In genomic region chr14:64522591-64523355, GRCh38 we compare ENCODE assay signal across 35 cellular contexts. TPM values are rescaled to one million over a fixed set of nuclear protein-coding genes. Genes with fewer than 3 reads are reported as not detected.
DNase-seq lines count a peak whose midpoint lies in the region; ATAC-seq, FAIRE-seq and TF ChIP-seq lines count a peak whose summit lies in the region.
"Had no signal": no experiment of that assay in that cellular context is flagged by ENCODE, and none has a peak within 500 bp of the region (broad histone marks: within the 10 kb centered on the region; RNA-seq: fewer than 3 reads in every experiment).

No MANE protein-coding gene starts in this region.

- H3K79me2 ChIP-seq in KMS-11 (ENCODE audit: insufficient read depth, low read depth) (peaks cover 62% of the 10 kb centered on the region), GM12878 (ENCODE audit: control insufficient read depth, insufficient read depth, low read length) (peaks cover 41% of the 10 kb centered on the region)

- in situ Hi-C loops in GM12878 (cut with MboI), result no loop called here

- H3K27me3 ChIP-seq in CD4-positive, CD25-positive, alpha-beta regulatory T cell (ENCODE audit: control insufficient read depth, insufficient read depth, low read length), result no peaks in the 10 kb centered on the region
- H3K27me3 ChIP-seq in KMS-11 (ENCODE audit: insufficient read depth, low read depth) (no peaks in the 10 kb centered on the region), GM12878 (replicated peaks in 1 of 2; ENCODE audit: control insufficient read depth in 2 of 2, insufficient read depth in 2 of 2, low read length in 1 of 2) (no peaks in the 10 kb centered on the region)
- H3K27me3 ChIP-seq: esophagus muscularis mucosa, foreskin keratinocyte, neural progenitor cell, pancreas, SJCRH30, stomach, thyroid gland, vagina had no signal

- peaks cover 23 to 37% (median 27%) of the 10 kb centered on the region in 4 donors for H3K4me1 Mint-ChIP-seq in CD4-positive, CD25-positive, alpha-beta regulatory T cell
- H3K4me1 Mint-ChIP-seq: neural progenitor cell had no signal

- peaks cover 19% of the 10 kb centered on the region for H3K4me1 ChIP-seq in CD4-positive, CD25-positive, alpha-beta regulatory T cell (ENCODE audit: control insufficient read depth, insufficient read depth, low read length, poor library complexity, severe bottlenecking)
- H3K4me1 ChIP-seq in KMS-11 (ENCODE audit: low read depth, poor library complexity, severe bottlenecking), result peaks cover 82% of the 10 kb centered on the region
- no peaks in the 10 kb centered on the region for H3K4me1 ChIP-seq in GM12878 (ENCODE audit: control insufficient read depth, insufficient read depth, low read length)
- H3K4me1 ChIP-seq: foreskin keratinocyte, neural progenitor cell, pancreas, SJCRH30 had no signal

- H3K27ac Mint-ChIP-seq in CD4-positive, CD25-positive, alpha-beta regulatory T cell, result no peak overlapping the region
- H3K27ac Mint-ChIP-seq: CD4-positive, alpha-beta memory T cell; dendritic cell treated with granulocyte-macrophage colony-stimulating factor and Interleukin-4, amounts not matched to agents 40 ng/mL and 50 ng/mL, for 4 days; neural progenitor cell had no signal

- peak overlapping the region; percentile 56 for H3K9ac ChIP-seq in KMS-11
- no peak overlapping the region for H3K9ac ChIP-seq in GM12878 (ENCODE audit: control insufficient read depth, insufficient read depth, low read length)
- H3K9ac ChIP-seq: GM23248, neural progenitor cell had no signal

- WGBS in GM12878 (ENCODE audit: insufficient coverage, insufficient replicate concordance, low lambda C conversion rate, missing lambda C conversion rate), result 82% methylated on average over 9 of the region's 9 CpGs

- H4K20me1 ChIP-seq in KMS-11 (ENCODE audit: insufficient read depth) (no peaks in the 10 kb centered on the region), GM12878 (ENCODE audit: control insufficient read depth, insufficient read depth) (no peaks in the 10 kb centered on the region)

- TF ChIP-seq EP300 in GM12878 (IDR thresholded peaks at IDR 0.05; ENCODE audit: borderline replicate concordance in 1 of 2, control insufficient read depth in 1 of 2, low read depth in 2 of 2, low read length in 2 of 2), result no peak

- CTCF ChIA-PET in GM12878 (lab: Yijun Ruan, JAX), result interaction anchor here (1.5 to 5.4 kb wide), 6 partner anchors 12 to 219 kb away, joined by 3 to 37 read pairs (median 4); no protein-coding TSS in a partner anchor

- no peak for ATAC-seq in CD4-positive, CD25-positive, alpha-beta regulatory T cell (ENCODE audit: low read depth in 2 of 2)
- ATAC-seq in GM12878, result no peak; the same call in 1 of the 3 replicates
- ATAC-seq: foreskin keratinocyte, left ventricle myocardium superior, pancreas had no signal

- TSS peak; percentile 50 for BruUV-seq in GM12878 (replicated peaks; lab: Mats Ljungman, UMichigan)

- H3K27me3 Mint-ChIP-seq in CD4-positive, CD25-positive, alpha-beta regulatory T cell, result no peaks in the 10 kb centered on the region
- H3K27me3 Mint-ChIP-seq: CD4-positive, alpha-beta memory T cell; central memory CD8-positive, alpha-beta T cell; dendritic cell treated with granulocyte-macrophage colony-stimulating factor and Interleukin-4, amounts not matched to agents 40 ng/mL and 50 ng/mL, for 4 days had no signal

- no peaks in the 10 kb centered on the region for H3K9me3 Mint-ChIP-seq in CD4-positive, CD25-positive, alpha-beta regulatory T cell
- H3K9me3 Mint-ChIP-seq: CD4-positive, alpha-beta memory T cell; central memory CD8-positive, alpha-beta T cell; dendritic cell treated with granulocyte-macrophage colony-stimulating factor and Interleukin-4, amounts not matched to agents 40 ng/mL and 50 ng/mL, for 4 days; neural progenitor cell had no signal

- H3K27ac ChIP-seq in CD4-positive, CD25-positive, alpha-beta regulatory T cell (ENCODE audit: insufficient read depth, low read length, poor library complexity, severe bottlenecking), result peak overlapping the region; percentile 5
- H3K27ac ChIP-seq in KMS-11, result peak overlapping the region; percentile 88
- H3K27ac ChIP-seq in GM12878 (ENCODE audit: control insufficient read depth, insufficient read depth), result no peak overlapping the region
- H3K27ac ChIP-seq: esophagus muscularis mucosa, foreskin keratinocyte, GM23248, neural progenitor cell, pancreas, SJCRH30, stomach, thyroid gland, vagina, VCaP had no signal

- H2AFZ ChIP-seq in KMS-11 (ENCODE audit: low read depth) (no peak overlapping the region), GM12878 (ENCODE audit: control insufficient read depth, low read depth, low read length) (no peak overlapping the region)
- H2AFZ ChIP-seq: GM23248, neural progenitor cell had no signal

- H3K36me3 Mint-ChIP-seq in CD4-positive, CD25-positive, alpha-beta regulatory T cell, result peaks cover 9% of the 10 kb centered on the region

- H3K4me3 Mint-ChIP-seq in CD4-positive, CD25-positive, alpha-beta regulatory T cell, result no peak overlapping the region
- H3K4me3 Mint-ChIP-seq: CD4-positive, alpha-beta memory T cell; central memory CD8-positive, alpha-beta T cell; dendritic cell treated with granulocyte-macrophage colony-stimulating factor and Interleukin-4, amounts not matched to agents 40 ng/mL and 50 ng/mL, for 4 days; neural progenitor cell had no signal

- TF ChIP-seq POLR2A in GM12878 (IDR thresholded peaks at IDR 0.05; ENCODE audit: low read depth, low read length), result no peak

- intact Hi-C loops in GM12878 (cut with micrococcal nuclease; ENCODE audit: unreplicated experiment), result no loop called here

- RAD21 ChIA-PET in GM12878 (lab: Charles Lee; ENCODE audit: unreplicated experiment), result no interaction called here

- no peak for TF ChIP-seq RAD21 in GM12878 (IDR thresholded peaks at IDR 0.05; ENCODE audit: insufficient read depth, low read depth, low read length)

- SMC1A ChIA-PET in GM12878 (lab: Charles Lee; ENCODE audit: uncharacterized antibody, unreplicated experiment), result interaction anchor here (0.8 to 2.6 kb wide), 6 partner anchors 8 to 25 kb away, joined by 3 to 14 read pairs (median 8); no protein-coding TSS in a partner anchor

- TF ChIP-seq CTCF in KMS-11 (conservative IDR thresholded peaks at IDR 0.05; ENCODE audit: low read depth, low read length), result no peak
- TF ChIP-seq CTCF in GM12878 (IDR thresholded peaks at IDR 0.05 in 2 of 3, conservative IDR thresholded peaks at IDR 0.05 in 1 of 3; ENCODE audit: control insufficient read depth in 2 of 3, extremely low read depth in 1 of 3, insufficient read depth in 1 of 3, low read depth in 3 of 3, low read length in 3 of 3), result no peak
- no peak for TF ChIP-seq CTCF in GM20000 (IDR thresholded peaks at IDR 0.05; ENCODE audit: extremely low read depth, missing control alignments)

- H3K9me3 ChIP-seq in CD4-positive, CD25-positive, alpha-beta regulatory T cell (ENCODE audit: control insufficient read depth in 2 of 2, low read length in 2 of 2), result no peaks in the 10 kb centered on the region
- H3K9me3 ChIP-seq in GM12878 (replicated peaks; ENCODE audit: control insufficient read depth, insufficient read depth, low read length), result no peaks in the 10 kb centered on the region
- H3K9me3 ChIP-seq: esophagus muscularis mucosa, pancreas, SJCRH30, stomach, thyroid gland, vagina had no signal

- POLR2A ChIA-PET in GM12878 (lab: Charles Lee), result interaction anchor here (0.6 kb wide), 1 partner anchor 17 kb away, joined by 3 read pairs; no protein-coding TSS in a partner anchor

- no peak for FAIRE-seq in GM12878 (lab: Jason Lieb, UNC)
- FAIRE-seq: small intestine had no signal

- peak overlapping the region; percentile 34 for H3K4me3 ChIP-seq in CD4-positive, CD25-positive, alpha-beta regulatory T cell (ENCODE audit: low read depth, low read length)
- no peak overlapping the region for H3K4me3 ChIP-seq in KMS-11 (IDR thresholded peaks at IDR 0.05; ENCODE audit: insufficient read depth, low read depth, low read length)
- H3K4me3 ChIP-seq in GM12878, result no peak overlapping the region
- H3K4me3 ChIP-seq: esophagus muscularis mucosa, GM23248, neural progenitor cell, pancreas, SJCRH30, stomach, thyroid gland, vagina had no signal

- no peak for DNase-seq in CD4-positive, CD25-positive, alpha-beta regulatory T cell
- DNase-seq in GM12878 (ENCODE audit: low read depth, low spot score) (no peak), NCI-H1930 (lab: John Stamatoyannopoulos, UW) (no peak), GM20000 (ENCODE audit: low spot score) (no peak)
- no peak for DNase-seq in stimulated activated CD4-positive, alpha-beta T cell treated with anti-CD3 and anti-CD28 coated beads, Interleukin-4, amount 100 ng/mL, for 1 hour
- DNase-seq: activated CD4-positive, alpha-beta T cell treated with anti-CD3 and anti-CD28 coated beads for 48 hours; activated T-cell treated with anti-CD3 and anti-CD28 coated beads, Interleukin-2, amount 50 U/mL, for 48 hours; CD4-positive, alpha-beta memory T cell; foreskin keratinocyte; GM23248; head of caudate nucleus; IMR-90; kidney; left ventricle myocardium superior; NCI-H146; NCI-H2107; NCI-H446; NCI-H748 treated with DMSO at 0.1 percent for 48 hours; pancreas; retina; RPMI8226; SJCRH30; small intestine; stimulated activated CD4-positive, alpha-beta T cell treated with anti-CD3 and anti-CD28 coated beads, Interleukin-1b, Interleukin-23, amount 100 ng/mL, for 48 hours; stomach; SW 1271; T1000; thyroid gland had no signal

- H3K4me2 ChIP-seq in KMS-11 (peak overlapping the region; percentile 81), GM12878 (ENCODE audit: control insufficient read depth, insufficient read depth) (no peak overlapping the region)
- H3K4me2 ChIP-seq: neural progenitor cell had no signal

- peaks cover 27% of the 10 kb centered on the region for H3K36me3 ChIP-seq in CD4-positive, CD25-positive, alpha-beta regulatory T cell (ENCODE audit: control insufficient read depth, insufficient read depth, low read length)
- H3K36me3 ChIP-seq in KMS-11 (ENCODE audit: insufficient read depth), result no peaks in the 10 kb centered on the region
- peaks cover 6 to 27% of the 10 kb centered on the region in 2 experiments for H3K36me3 ChIP-seq in GM12878 (ENCODE audit: control insufficient read depth in 2 of 2, insufficient read depth in 2 of 2, low read length in 1 of 2)
- H3K36me3 ChIP-seq: neural progenitor cell had no signal

RNA-seq across cellular contexts. Expression of gene HSPA2, which starts 17.8 kb away (rescaled TPM):
- 2.6 TPM for total RNA-seq in CD4-positive, CD25-positive, alpha-beta regulatory T cell
- polyA plus RNA-seq in CD4-positive, CD25-positive, alpha-beta regulatory T cell, result under 1 TPM; 0.48 to 0.90 (median 0.57) TPM
- 2.1 and 2.2 TPM in 2 replicates for total RNA-seq in GM12878 (2013; cell fraction: nucleolus; rRNA removed)
- total RNA-seq in GM12878 (2014; rRNA removed) (0.87 and 0.96 TPM in 2 replicates), GM12878 (2014; rRNA removed; fragmentation: Illumina TruSeq; extraction: Trizol) (0.37 and 0.54 TPM in 2 replicates), GM12878 (2021) (1.1 and 1.4 TPM in 2 replicates)
- polyA plus RNA-seq in GM12878 (2011; ENCODE audit: low read depth), result not detected
- polyA plus RNA-seq in GM12878 (2011; rRNA removed) (0.26 TPM in 2 replicates), GM12878 (2014; fragmentation: Illumina TruSeq; extraction: Trizol) (0.25 and 0.28 TPM in 2 replicates), GM12878 (2014; fragmentation: Nextera tagmentation; extraction: Ambion mirVana) (under 1 TPM; 0.02 to 0.03 TPM), GM12878 (2014; rRNA removed) (0.65 and 0.77 TPM in 2 replicates), GM12878 (2016; fragmentation: Nextera tagmentation; extraction: Ambion mirVana) (1 to 10 TPM; 1.0 to 1.2 TPM)
- 0.31 and 0.52 TPM in 2 replicates for polyA plus RNA-seq in GM12878 (2011; cell fraction: cytosol; rRNA removed)
- polyA plus RNA-seq in GM12878 (2011; cell fraction: nucleus; rRNA removed), result 0.58 and 0.70 TPM in 2 replicates
- 0.57 and 0.76 TPM in 2 replicates for polyA plus RNA-seq in GM12878 (2012)
- 0.88 TPM in 2 replicates for polyA minus RNA-seq in GM12878 (2011; rRNA and poly(A)+ RNA removed)
- polyA minus RNA-seq in GM12878 (2011; cell fraction: cytosol; rRNA and poly(A)+ RNA removed), result not detected in 2 replicates
- 1.7 and 2.5 TPM in 2 replicates for polyA minus RNA-seq in GM12878 (2011; cell fraction: nucleus; rRNA and poly(A)+ RNA removed)

RNA-seq across cellular contexts. Expression of gene ZBTB1, which starts 18.2 kb away (rescaled TPM):
- total RNA-seq in CD4-positive, CD25-positive, alpha-beta regulatory T cell, result 167 TPM
- 10 to 100 TPM; 53.5 to 58.6 (median 56.5) TPM for polyA plus RNA-seq in CD4-positive, CD25-positive, alpha-beta regulatory T cell
- total RNA-seq in GM12878 (2013; cell fraction: nucleolus; rRNA removed), result 147 and 173 TPM in 2 replicates
- 29.1 and 34.2 TPM in 2 replicates for total RNA-seq in GM12878 (2014; rRNA removed)
- total RNA-seq in GM12878 (2014; rRNA removed; fragmentation: Illumina TruSeq; extraction: Trizol), result 53.8 and 53.9 TPM in 2 replicates
- total RNA-seq in GM12878 (2021), result 49.1 and 49.3 TPM in 2 replicates
- polyA plus RNA-seq in GM12878 (2011; ENCODE audit: low read depth), result 32.0 TPM
- 127 and 195 TPM in 2 replicates for polyA plus RNA-seq in GM12878 (2011; rRNA removed)
- polyA plus RNA-seq in GM12878 (2011; cell fraction: cytosol; rRNA removed), result 47.0 and 69.2 TPM in 2 replicates
- 97.0 and 105 TPM in 2 replicates for polyA plus RNA-seq in GM12878 (2011; cell fraction: nucleus; rRNA removed)
- polyA plus RNA-seq in GM12878 (2012), result 47.7 and 64.3 TPM in 2 replicates
- polyA plus RNA-seq in GM12878 (2014; fragmentation: Illumina TruSeq; extraction: Trizol), result 58.9 and 83.2 TPM in 2 replicates
- 10 to 100 TPM; 12.3 to 18.0 TPM for polyA plus RNA-seq in GM12878 (2014; fragmentation: Nextera tagmentation; extraction: Ambion mirVana)
- polyA plus RNA-seq in GM12878 (2014; rRNA removed), result 35.5 and 42.6 TPM in 2 replicates
- 10 to 100 TPM; 36.2 to 37.5 TPM for polyA plus RNA-seq in GM12878 (2016; fragmentation: Nextera tagmentation; extraction: Ambion mirVana)
- 78.9 and 97.3 TPM in 2 replicates for polyA minus RNA-seq in GM12878 (2011; rRNA and poly(A)+ RNA removed)
- polyA minus RNA-seq in GM12878 (2011; cell fraction: cytosol; rRNA and poly(A)+ RNA removed), result 29.5 and 39.5 TPM in 2 replicates
- 23.2 and 32.1 TPM in 2 replicates for polyA minus RNA-seq in GM12878 (2011; cell fraction: nucleus; rRNA and poly(A)+ RNA removed)

RNA-seq across cellular contexts. Expression of gene ZBTB25, which starts 19.1 kb away (rescaled TPM):
- 78.0 TPM for total RNA-seq in CD4-positive, CD25-positive, alpha-beta regulatory T cell
- 10 to 100 TPM; 34.8 to 39.7 (median 37.1) TPM for polyA plus RNA-seq in CD4-positive, CD25-positive, alpha-beta regulatory T cell
- total RNA-seq in GM12878 (2013; cell fraction: nucleolus; rRNA removed), result 108 and 113 TPM in 2 replicates
- total RNA-seq in GM12878 (2014; rRNA removed), result 8.8 and 11.2 TPM in 2 replicates
- 9.6 and 10.0 TPM in 2 replicates for total RNA-seq in GM12878 (2014; rRNA removed; fragmentation: Illumina TruSeq; extraction: Trizol)
- 10.9 and 12.5 TPM in 2 replicates for total RNA-seq in GM12878 (2021)
- polyA plus RNA-seq in GM12878 (2011; ENCODE audit: low read depth), result 10.1 TPM
- 33.9 and 34.0 TPM in 2 replicates for polyA plus RNA-seq in GM12878 (2011; rRNA removed)
- polyA plus RNA-seq in GM12878 (2011; cell fraction: cytosol; rRNA removed), result 19.6 and 27.1 TPM in 2 replicates
- 23.6 and 39.4 TPM in 2 replicates for polyA plus RNA-seq in GM12878 (2011; cell fraction: nucleus; rRNA removed)
- 13.1 and 19.6 TPM in 2 replicates for polyA plus RNA-seq in GM12878 (2012)
- polyA plus RNA-seq in GM12878 (2014; fragmentation: Illumina TruSeq; extraction: Trizol), result 9.8 and 10.7 TPM in 2 replicates
- polyA plus RNA-seq in GM12878 (2014; fragmentation: Nextera tagmentation; extraction: Ambion mirVana), result 1 to 10 TPM; 4.1 to 5.6 TPM
- polyA plus RNA-seq in GM12878 (2014; rRNA removed), result 7.0 and 7.8 TPM in 2 replicates
- 10 to 100 TPM; 11.2 to 13.9 TPM for polyA plus RNA-seq in GM12878 (2016; fragmentation: Nextera tagmentation; extraction: Ambion mirVana)
- polyA minus RNA-seq in GM12878 (2011; rRNA and poly(A)+ RNA removed), result 41.5 and 49.3 TPM in 2 replicates
- 16.2 and 16.7 TPM in 2 replicates for polyA minus RNA-seq in GM12878 (2011; cell fraction: cytosol; rRNA and poly(A)+ RNA removed)
- polyA minus RNA-seq in GM12878 (2011; cell fraction: nucleus; rRNA and poly(A)+ RNA removed), result 29.1 and 33.5 TPM in 2 replicates

RNA-seq across cellular contexts. Expression of gene PPP1R36, which starts 27.0 kb away (rescaled TPM):
- total RNA-seq in CD4-positive, CD25-positive, alpha-beta regulatory T cell, result not detected
- under 1 TPM in 2 of 4 donors, not detected in 2; 0.28 to 0.32 TPM for polyA plus RNA-seq in CD4-positive, CD25-positive, alpha-beta regulatory T cell
- total RNA-seq in GM12878 (2013; cell fraction: nucleolus; rRNA removed), result not detected in 2 replicates
- not detected in 2 replicates for total RNA-seq in GM12878 (2014; rRNA removed)
- total RNA-seq in GM12878 (2014; rRNA removed; fragmentation: Illumina TruSeq; extraction: Trizol), result 0.13 TPM in 1 of 2 replicates, not detected in the other
- not detected in 2 replicates for total RNA-seq in GM12878 (2021)
- not detected for polyA plus RNA-seq in GM12878 (2011; ENCODE audit: low read depth)
- polyA plus RNA-seq in GM12878 (2011; rRNA removed), result 0.12 and 0.14 TPM in 2 replicates
- 0.05 TPM in 1 of 2 replicates, not detected in the other for polyA plus RNA-seq in GM12878 (2011; cell fraction: cytosol; rRNA removed)
- not detected in 2 replicates for polyA plus RNA-seq in GM12878 (2011; cell fraction: nucleus; rRNA removed)
- 0.13 TPM in 1 of 2 replicates, not detected in the other for polyA plus RNA-seq in GM12878 (2012)
- not detected in 2 replicates for polyA plus RNA-seq in GM12878 (2014; fragmentation: Illumina TruSeq; extraction: Trizol)
- polyA plus RNA-seq in GM12878 (2014; fragmentation: Nextera tagmentation; extraction: Ambion mirVana), result not detected
- not detected in 2 replicates for polyA plus RNA-seq in GM12878 (2014; rRNA removed)
- not detected for polyA plus RNA-seq in GM12878 (2016; fragmentation: Nextera tagmentation; extraction: Ambion mirVana)
- not detected in 2 replicates for polyA minus RNA-seq in GM12878 (2011; rRNA and poly(A)+ RNA removed)
- not detected in 2 replicates for polyA minus RNA-seq in GM12878 (2011; cell fraction: cytosol; rRNA and poly(A)+ RNA removed)
- polyA minus RNA-seq in GM12878 (2011; cell fraction: nucleus; rRNA and poly(A)+ RNA removed), result not detected in 2 replicates
- total RNA-seq: CD4-positive, alpha-beta memory T cell; left ventricle myocardium superior; vagina had no signal

RNA-seq across cellular contexts. Expression of gene AKAP5, which starts 57.5 kb away (rescaled TPM):
- 1.3 TPM for total RNA-seq in CD4-positive, CD25-positive, alpha-beta regulatory T cell
- polyA plus RNA-seq in CD4-positive, CD25-positive, alpha-beta regulatory T cell, result under 1 TPM in 3 of 4 donors, not detected in 1; 0.08 to 0.92 (median 0.17) TPM
- total RNA-seq in GM12878 (2013; cell fraction: nucleolus; rRNA removed), result 4.3 and 4.8 TPM in 2 replicates
- total RNA-seq in GM12878 (2014; rRNA removed), result 3.8 and 4.4 TPM in 2 replicates
- 5.1 TPM in 2 replicates for total RNA-seq in GM12878 (2014; rRNA removed; fragmentation: Illumina TruSeq; extraction: Trizol)
- 3.7 and 4.0 TPM in 2 replicates for total RNA-seq in GM12878 (2021)
- 1.1 TPM for polyA plus RNA-seq in GM12878 (2011; ENCODE audit: low read depth)
- 1.6 and 3.1 TPM in 2 replicates for polyA plus RNA-seq in GM12878 (2011; rRNA removed)
- polyA plus RNA-seq in GM12878 (2011; cell fraction: cytosol; rRNA removed), result 0.69 TPM in 2 replicates
- polyA plus RNA-seq in GM12878 (2011; cell fraction: nucleus; rRNA removed), result 0.98 and 0.99 TPM in 2 replicates
- polyA plus RNA-seq in GM12878 (2012), result 1.4 and 1.5 TPM in 2 replicates
- 3.4 and 3.9 TPM in 2 replicates for polyA plus RNA-seq in GM12878 (2014; fragmentation: Illumina TruSeq; extraction: Trizol)
- polyA plus RNA-seq in GM12878 (2014; fragmentation: Nextera tagmentation; extraction: Ambion mirVana), result 1 to 10 TPM in 1 of 2 experiments, under 1 TPM in 1; 0.45 to 1.5 TPM
- 1.7 and 1.8 TPM in 2 replicates for polyA plus RNA-seq in GM12878 (2014; rRNA removed)
- under 1 TPM; 0.55 to 0.90 TPM for polyA plus RNA-seq in GM12878 (2016; fragmentation: Nextera tagmentation; extraction: Ambion mirVana)
- polyA minus RNA-seq in GM12878 (2011; rRNA and poly(A)+ RNA removed), result 1.6 and 2.3 TPM in 2 replicates
- 0.80 and 1.4 TPM in 2 replicates for polyA minus RNA-seq in GM12878 (2011; cell fraction: cytosol; rRNA and poly(A)+ RNA removed)
- polyA minus RNA-seq in GM12878 (2011; cell fraction: nucleus; rRNA and poly(A)+ RNA removed), result 2.3 and 3.2 TPM in 2 replicates
